8 cellular contexts compared by ENCODE assay signal in the genomic region with DNA sequence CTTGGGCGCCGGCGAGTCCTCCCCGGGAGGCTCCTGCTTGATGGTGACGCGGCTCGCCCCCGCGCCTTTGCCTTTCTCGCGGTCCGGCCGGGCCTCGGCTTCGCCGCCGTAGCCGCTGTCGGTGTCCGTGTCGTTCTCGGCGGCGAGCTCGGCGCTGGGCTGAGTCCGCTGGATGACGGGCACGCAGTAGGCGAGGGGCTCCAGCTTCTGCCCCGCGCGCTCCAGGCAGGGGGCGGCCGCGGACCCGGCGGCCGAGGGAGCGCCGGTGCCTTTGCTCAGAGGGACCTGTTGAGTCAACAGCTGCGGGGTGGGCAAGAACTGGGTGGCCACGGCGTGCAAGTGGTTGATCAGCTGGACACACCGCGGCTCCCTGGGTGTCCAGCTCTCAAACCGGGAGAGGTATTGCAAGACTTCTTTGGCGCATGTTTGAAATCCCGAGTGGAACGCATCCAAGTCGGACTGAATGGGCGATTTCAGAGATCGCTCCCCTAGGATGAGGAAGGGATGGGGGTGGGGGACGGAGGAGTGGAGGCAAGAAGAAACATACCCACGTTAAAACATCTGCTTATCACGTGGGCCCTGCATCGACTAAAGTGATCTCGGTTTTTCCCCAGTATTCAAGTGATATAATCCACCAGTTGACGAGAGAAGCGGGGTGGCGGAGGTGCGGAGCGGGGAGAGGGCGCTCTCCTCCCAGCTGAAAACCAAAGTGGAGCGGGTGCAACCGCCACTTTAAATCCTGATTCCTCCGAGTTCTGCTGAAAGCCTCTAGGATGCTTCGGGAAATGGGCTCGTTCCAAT. TPM values are rescaled to one million over a fixed set of nuclear protein-coding genes. Genes with fewer than 3 reads are reported as not detected.
DNase-seq lines count a peak whose midpoint lies in the region; ATAC-seq and TF ChIP-seq lines count a peak whose summit lies in the region.

No MANE protein-coding gene starts in this region.

- peaks cover 26 to 61% (median 39%) of the 10 kb centered on the region in 4 donors for H3K4me1 Mint-ChIP-seq in CD4-positive, alpha-beta memory T cell
- H3K4me1 Mint-ChIP-seq in activated naive CD8-positive, alpha-beta T cell (ENCODE audit: low read depth): peaks cover 31% of the 10 kb centered on the region

- peaks cover 2 to 5% of the 10 kb centered on the region in 2 donors for H3K36me3 Mint-ChIP-seq in CD4-positive, alpha-beta memory T cell
- no peaks in the 10 kb centered on the region for H3K36me3 Mint-ChIP-seq in activated naive CD8-positive, alpha-beta T cell

- H3K4me1 ChIP-seq in CD4-positive, alpha-beta memory T cell (ENCODE audit: insufficient read depth, low read length): peaks cover 39% of the 10 kb centered on the region
- peaks cover 34 to 45% of the 10 kb centered on the region in 2 experiments for H3K4me1 ChIP-seq in neutrophil (ENCODE audit: control insufficient read depth in 1 of 2, insufficient read depth in 1 of 2, low read depth in 1 of 2, low read length in 1 of 2)

- no peaks in the 10 kb centered on the region for H3K36me3 ChIP-seq in CD4-positive, alpha-beta memory T cell (ENCODE audit: insufficient read depth, low read length)
- no peaks in the 10 kb centered on the region for H3K36me3 ChIP-seq in neutrophil

- H3K4me3 ChIP-seq in CD4-positive, alpha-beta memory T cell (ENCODE audit: low read length in 2 of 2): peak overlapping the region in 1 of 2 donors; percentile 33
- peak overlapping the region; percentile 24 to 56 for H3K4me3 ChIP-seq in neutrophil (ENCODE audit: low read depth in 1 of 2, low read length in 1 of 2)

- peak; percentile 18 for ATAC-seq in GM21360 (IDR thresholded peaks at IDR 0.05; ENCODE audit: unreplicated experiment)
- no peak for ATAC-seq in GM21786 (IDR thresholded peaks at IDR 0.05; ENCODE audit: unreplicated experiment)
- ATAC-seq in HG03457 (IDR thresholded peaks at IDR 0.05; ENCODE audit: unreplicated experiment): no peak

- TF ChIP-seq CTCF in neutrophil (IDR thresholded peaks at IDR 0.05): no peak

- DNase-seq in CD4-positive, alpha-beta memory T cell: peak in 2 of 5 donors; percentile 14 to 16
- peak; percentile 14 to 65 for DNase-seq in NCI-H524 (lab: John Stamatoyannopoulos, UW)
- peak; percentile 68 to 94 (median 83) for DNase-seq in head of caudate nucleus

- H3K27ac Mint-ChIP-seq in CD4-positive, alpha-beta memory T cell: peak overlapping the region in 3 of 7 donors; percentile 16 to 62 (median 23)
- H3K27ac Mint-ChIP-seq in activated naive CD8-positive, alpha-beta T cell: no peak overlapping the region

- CTCF ChIA-PET in CD4-positive, alpha-beta memory T cell (lab: Charles Lee; ENCODE audit: partially characterized antibody): interaction anchor here (1.0 to 3.1 kb wide), 3 partner anchors 8 to 25 kb away, joined by 3 to 12 read pairs (median 7); no protein-coding TSS in a partner anchor

- no peak overlapping the region for H3K27ac ChIP-seq in CD4-positive, alpha-beta memory T cell (ENCODE audit: low read depth, low read length)
- H3K27ac ChIP-seq in neutrophil: no peak overlapping the region

- intact Hi-C loops in CD4-positive, alpha-beta memory T cell (cut with micrococcal nuclease): loop anchor here (1.0 to 2.0 kb wide), 2 partner anchors 9 to 26 kb away; no protein-coding TSS in a partner anchor
- intact Hi-C loops in head of caudate nucleus (cut with DNase I): loop anchor here (2.0 to 10.0 kb wide), 4 partner anchors 72 to 342 kb away; partner anchors contain the start of gene SSPN

- peaks cover 54 to 63% of the 10 kb centered on the region in 2 donors for H3K27me3 Mint-ChIP-seq in CD4-positive, alpha-beta memory T cell
- H3K27me3 Mint-ChIP-seq in activated naive CD8-positive, alpha-beta T cell: peaks cover 59% of the 10 kb centered on the region

- H3K4me3 Mint-ChIP-seq in CD4-positive, alpha-beta memory T cell: peak overlapping the region; percentile 82 to 95 (median 88)
- H3K4me3 Mint-ChIP-seq in activated naive CD8-positive, alpha-beta T cell: peak overlapping the region; percentile 89

- H3K9me3 Mint-ChIP-seq in CD4-positive, alpha-beta memory T cell: no peaks in the 10 kb centered on the region
- no peaks in the 10 kb centered on the region for H3K9me3 Mint-ChIP-seq in activated naive CD8-positive, alpha-beta T cell (ENCODE audit: low read depth)

- H3K9me3 ChIP-seq in CD4-positive, alpha-beta memory T cell (ENCODE audit: control insufficient read depth in 1 of 2, low read length in 2 of 2): no peaks in the 10 kb centered on the region
- no peaks in the 10 kb centered on the region for H3K9me3 ChIP-seq in neutrophil

- peaks cover 45% of the 10 kb centered on the region for H3K27me3 ChIP-seq in CD4-positive, alpha-beta memory T cell (ENCODE audit: insufficient read depth, low read length)
- peaks cover 100% of the 10 kb centered on the region for H3K27me3 ChIP-seq in neutrophil

- POLR2A ChIA-PET in CD4-positive, alpha-beta memory T cell (lab: Charles Lee; ENCODE audit: partially characterized antibody): interaction anchor here (1.2 kb wide), 1 partner anchor 9 kb away, joined by 4 read pairs; no protein-coding TSS in a partner anchor

RNA-seq across cellular contexts. Expression of gene BHLHE41, which starts 2.0 kb away (rescaled TPM):
- total RNA-seq in CD4-positive, alpha-beta memory T cell: under 1 TPM; 0.20 to 0.55 TPM
- not detected for polyA plus RNA-seq in CD4-positive, alpha-beta memory T cell
